Comparison of ENCODE assay signal across 31 cellular contexts in genomic region chr11:114745150-114745671, GRCh38.
"Had no signal": no experiment of that assay in that cellular context is flagged by ENCODE, and none has a peak within 500 bp of the region (broad histone marks: within the 10 kb centered on the region; RNA-seq: fewer than 3 reads in every experiment).

No MANE protein-coding gene starts in this region.

- H3K4me3 Mint-ChIP-seq: activated CD4-positive, alpha-beta memory T cell treated with anti-CD3 and anti-CD28 coated beads for 36 hours; activated CD8-positive, alpha-beta memory T cell treated with anti-CD3 and anti-CD28 coated beads, Interleukin-2, amount 10 ng/mL, durations not matched to agents 7 days and 5 days; activated CD8-positive, alpha-beta T cell treated with anti-CD3 and anti-CD28 coated beads, Interleukin-2, amount 10 ng/mL, durations not matched to agents 7 days and 5 days; activated naive CD4-positive, alpha-beta T cell treated with anti-CD3 and anti-CD28 coated beads for 36 hours; activated naive CD4-positive, alpha-beta T cell treated with anti-CD3 and anti-CD28 coated beads, Interleukin-2, amount 50 U/mL, for 24 hours; activated naive CD8-positive, alpha-beta T cell treated with anti-CD3 and anti-CD28 coated beads for 36 hours; activated naive CD8-positive, alpha-beta T cell treated with anti-CD3 and anti-CD28 coated beads, Interleukin-2, amount 50 U/mL, for 24 hours; activated T-helper 1 cell treated with anti-CD3 and anti-CD28 coated beads, Interleukin-12 subunit alpha, Interleukin-12 subunit beta, Interleukin-2, Interleukin-4 antibody, amounts not matched to agents 30 ng/mL and 10 ng/mL and 1 ng/mL, durations not matched to agents 14 hours and 24 hours and 36 hours; effector memory CD8-positive, alpha-beta T cell had no signal

- H3K4me1 Mint-ChIP-seq: activated CD8-positive, alpha-beta memory T cell treated with anti-CD3 and anti-CD28 coated beads, Interleukin-2, amount 10 ng/mL, durations not matched to agents 7 days and 5 days; activated naive CD4-positive, alpha-beta T cell treated with anti-CD3 and anti-CD28 coated beads, Interleukin-2, amount 50 U/mL, for 24 hours; activated naive CD8-positive, alpha-beta T cell treated with anti-CD3 and anti-CD28 coated beads for 36 hours; activated naive CD8-positive, alpha-beta T cell treated with anti-CD3 and anti-CD28 coated beads, Interleukin-2, amount 50 U/mL, for 24 hours had no signal

- H3K27ac ChIP-seq: adrenal gland, body of pancreas, esophagus muscularis mucosa, foreskin keratinocyte, gastroesophageal sphincter had no signal

- H3K36me3 ChIP-seq: adrenal gland, esophagus muscularis mucosa, gastroesophageal sphincter had no signal

- H3K27me3 ChIP-seq: adrenal gland, body of pancreas, esophagus muscularis mucosa, foreskin keratinocyte, gastroesophageal sphincter had no signal

- H3K4me3 ChIP-seq: adrenal gland, body of pancreas, esophagus muscularis mucosa, gastroesophageal sphincter had no signal

- H3K4me1 ChIP-seq: adrenal gland, body of pancreas, esophagus muscularis mucosa, foreskin keratinocyte, gastroesophageal sphincter had no signal

- ATAC-seq: activated CD8-positive, alpha-beta memory T cell treated with anti-CD3 and anti-CD28 coated beads, Interleukin-2, amount 10 ng/mL, durations not matched to agents 7 days and 5 days; activated CD8-positive, alpha-beta T cell treated with anti-CD3 and anti-CD28 coated beads, Interleukin-2, amount 10 ng/mL, durations not matched to agents 7 days and 5 days; activated naive CD8-positive, alpha-beta T cell treated with anti-CD3 and anti-CD28 coated beads, Interleukin-2, amount 50 U/mL, for 24 hours; body of pancreas; effector memory CD8-positive, alpha-beta T cell; foreskin keratinocyte; gastroesophageal sphincter had no signal

- DNase-seq: activated CD4-positive, alpha-beta memory T cell treated with anti-CD3 and anti-CD28 coated beads for 36 hours; activated CD4-positive, alpha-beta T cell treated with anti-CD3 and anti-CD28 coated beads for 1 hour; activated CD4-positive, alpha-beta T cell treated with anti-CD3 and anti-CD28 coated beads for 4 hours; activated CD4-positive, alpha-beta T cell treated with anti-CD3 and anti-CD28 coated beads, Interleukin-2, amount 50 U/mL, for 1 hour; activated CD4-positive, CD25-positive, alpha-beta regulatory T cell; activated CD8-positive, alpha-beta memory T cell treated with anti-CD3 and anti-CD28 coated beads, Interleukin-2, amount 10 ng/mL, durations not matched to agents 7 days and 5 days; activated CD8-positive, alpha-beta memory T cell treated with anti-CD3 and anti-CD28 coated beads, Interleukin-2, amount 50 U/mL, for 4 hours; activated CD8-positive, alpha-beta T cell treated with anti-CD3 and anti-CD28 coated beads, Interleukin-2, amount 10 ng/mL, durations not matched to agents 7 days and 5 days; activated effector memory CD4-positive, alpha-beta T cell treated with anti-CD3 and anti-CD28 coated beads, Interleukin-2, amount 50 U/mL, for 16 hours; activated naive CD4-positive, alpha-beta T cell treated with anti-CD3 and anti-CD28 coated beads for 36 hours; activated naive CD8-positive, alpha-beta T cell treated with anti-CD3 and anti-CD28 coated beads for 36 hours; activated naive CD8-positive, alpha-beta T cell treated with anti-CD3 and anti-CD28 coated beads, Interleukin-2, amount 50 U/mL, for 24 hours; activated T-cell treated with anti-CD3 and anti-CD28 coated beads, Interleukin-2, amount 50 U/mL, for 1 hour; activated T-cell treated with anti-CD3 and anti-CD28 coated beads, Interleukin-2, amount 50 U/mL, for 48 hours; adrenal gland; amygdala; aorta; body of pancreas; caudate nucleus; cortex of kidney; dermis blood vessel endothelial cell; effector CD4-positive, alpha-beta T cell; effector memory CD8-positive, alpha-beta T cell; erythroblast; foreskin keratinocyte; T-helper 2 cell had no signal

- H3K27ac Mint-ChIP-seq: activated CD4-positive, alpha-beta memory T cell treated with anti-CD3 and anti-CD28 coated beads for 36 hours; activated CD8-positive, alpha-beta memory T cell treated with anti-CD3 and anti-CD28 coated beads, Interleukin-2, amount 10 ng/mL, durations not matched to agents 7 days and 5 days; activated CD8-positive, alpha-beta T cell treated with anti-CD3 and anti-CD28 coated beads, Interleukin-2, amount 10 ng/mL, durations not matched to agents 7 days and 5 days; activated naive CD4-positive, alpha-beta T cell treated with anti-CD3 and anti-CD28 coated beads for 36 hours; activated naive CD4-positive, alpha-beta T cell treated with anti-CD3 and anti-CD28 coated beads, Interleukin-2, amount 50 U/mL, for 24 hours; activated naive CD8-positive, alpha-beta T cell treated with anti-CD3 and anti-CD28 coated beads for 36 hours; activated naive CD8-positive, alpha-beta T cell treated with anti-CD3 and anti-CD28 coated beads, Interleukin-2, amount 50 U/mL, for 24 hours; activated T-helper 1 cell treated with anti-CD3 and anti-CD28 coated beads, Interleukin-12 subunit alpha, Interleukin-12 subunit beta, Interleukin-2, Interleukin-4 antibody, amounts not matched to agents 30 ng/mL and 10 ng/mL and 1 ng/mL, durations not matched to agents 14 hours and 24 hours and 36 hours; activated T-helper 2 cell treated with anti-CD3 and anti-CD28 coated beads, Interferon-gamma antibody, Interleukin-2, Interleukin-4, amounts not matched to agents 10 μg/mL and 5 μg/mL and 100 μg/mL, durations not matched to agents 14 hours and 24 hours and 36 hours; effector memory CD8-positive, alpha-beta T cell had no signal

- H3K9me3 ChIP-seq: adrenal gland, body of pancreas had no signal

- H3K27me3 Mint-ChIP-seq: activated CD8-positive, alpha-beta memory T cell treated with anti-CD3 and anti-CD28 coated beads, Interleukin-2, amount 10 ng/mL, durations not matched to agents 7 days and 5 days; activated naive CD8-positive, alpha-beta T cell treated with anti-CD3 and anti-CD28 coated beads for 36 hours had no signal

- H3K36me3 Mint-ChIP-seq: activated CD4-positive, alpha-beta memory T cell treated with anti-CD3 and anti-CD28 coated beads for 36 hours; activated CD8-positive, alpha-beta memory T cell treated with anti-CD3 and anti-CD28 coated beads, Interleukin-2, amount 10 ng/mL, durations not matched to agents 7 days and 5 days; activated naive CD4-positive, alpha-beta T cell treated with anti-CD3 and anti-CD28 coated beads, Interleukin-2, amount 50 U/mL, for 24 hours; activated naive CD8-positive, alpha-beta T cell treated with anti-CD3 and anti-CD28 coated beads for 36 hours had no signal

- H3K9me3 Mint-ChIP-seq: activated T-helper 1 cell treated with anti-CD3 and anti-CD28 coated beads, Interleukin-12 subunit alpha, Interleukin-12 subunit beta, Interleukin-2, Interleukin-4 antibody, amounts not matched to agents 30 ng/mL and 10 ng/mL and 1 ng/mL, durations not matched to agents 14 hours and 24 hours and 36 hours; activated T-helper 2 cell treated with anti-CD3 and anti-CD28 coated beads, Interferon-gamma antibody, Interleukin-2, Interleukin-4, amounts not matched to agents 10 μg/mL and 5 μg/mL and 100 μg/mL, durations not matched to agents 14 hours and 24 hours and 36 hours had no signal
